ENCODE assay signal across 9 cellular contexts in genomic region chr14:76954791-76955190, GRCh38.
DNase-seq lines count a peak whose midpoint lies in the region; ATAC-seq and TF ChIP-seq lines count a peak whose summit lies in the region.
"Had no signal": no experiment of that assay in that cellular context is flagged by ENCODE, and none has a peak within 500 bp of the region (broad histone marks: within the 10 kb centered on the region; RNA-seq: fewer than 3 reads in every experiment).

No MANE protein-coding gene starts in this region.

- no peaks in the 10 kb centered on the region for H3K36me3 Mint-ChIP-seq in activated CD4-positive, alpha-beta memory T cell treated with anti-CD3 and anti-CD28 coated beads for 36 hours

- H3K4me3 Mint-ChIP-seq in activated CD4-positive, alpha-beta memory T cell treated with anti-CD3 and anti-CD28 coated beads for 36 hours, result no peak overlapping the region

- no peaks in the 10 kb centered on the region for H3K27me3 Mint-ChIP-seq in activated CD4-positive, alpha-beta memory T cell treated with anti-CD3 and anti-CD28 coated beads for 36 hours

- intact Hi-C loops in activated CD4-positive, alpha-beta memory T cell treated with anti-CD3 and anti-CD28 coated beads for 36 hours (cut with micrococcal nuclease), result loop anchor here (5.0 kb wide), 3 partner anchors 168 to 368 kb away; partner anchors contain the start of genes GSTZ1 and POMT2

- H3K27ac Mint-ChIP-seq in activated CD4-positive, alpha-beta memory T cell treated with anti-CD3 and anti-CD28 coated beads for 36 hours, result peak overlapping the region; percentile 99

- no peak overlapping the region for H3K9ac ChIP-seq in iPS-18a (ENCODE audit: low read length)

- POLR2A ChIA-PET in HEK293 (lab: Yijun Ruan, JAX), result no interaction called here
- POLR2A ChIA-PET in activated CD4-positive, alpha-beta memory T cell treated with anti-CD3 and anti-CD28 coated beads for 36 hours (lab: Charles Lee), result interaction anchor here (0.8 to 2.0 kb wide), 4 partner anchors 13 to 73 kb away, joined by 3 to 11 read pairs (median 4); no protein-coding TSS in a partner anchor

- peaks cover 23% of the 10 kb centered on the region for H3K4me1 ChIP-seq in HEK293 (ENCODE audit: control insufficient read depth, insufficient read depth, low read length)
- H3K4me1 ChIP-seq in iPS-18a (ENCODE audit: control insufficient read depth, low read depth, low read length), result peaks cover 28% of the 10 kb centered on the region

- no peaks in the 10 kb centered on the region for H3K9me3 Mint-ChIP-seq in activated CD4-positive, alpha-beta memory T cell treated with anti-CD3 and anti-CD28 coated beads for 36 hours

- H3K27me3 ChIP-seq in iPS-18a (ENCODE audit: control insufficient read depth, insufficient read depth, low read length), result no peaks in the 10 kb centered on the region

- CTCF ChIA-PET in HEK293 (lab: Yijun Ruan, JAX), result interaction anchor here (1.0 to 4.5 kb wide), 4 partner anchors 37 to 114 kb away, joined by 3 to 28 read pairs (median 12); no protein-coding TSS in a partner anchor
- CTCF ChIA-PET in activated CD4-positive, alpha-beta memory T cell treated with anti-CD3 and anti-CD28 coated beads for 36 hours (lab: Charles Lee), result interaction anchor here (1.2 to 4.5 kb wide), 6 partner anchors 12 to 78 kb away, joined by 3 to 26 read pairs (median 6); no protein-coding TSS in a partner anchor

- H3K4me3 ChIP-seq in HEK293 (ENCODE audit: low read depth, low read length) (no peak overlapping the region), iPS-18a (ENCODE audit: low read length) (no peak overlapping the region), skin epidermis (no peak overlapping the region)

- H3K36me3 ChIP-seq in HEK293 (ENCODE audit: control insufficient read depth in 2 of 2, insufficient read depth in 1 of 2, low read length in 2 of 2) (no peaks in the 10 kb centered on the region), iPS-18a (ENCODE audit: control insufficient read depth, low read depth, low read length) (no peaks in the 10 kb centered on the region)

- no peak for DNase-seq in activated CD4-positive, alpha-beta memory T cell treated with anti-CD3 and anti-CD28 coated beads for 36 hours
- no peak for DNase-seq in NCI-H345 (lab: John Stamatoyannopoulos, UW)
- DNase-seq in COR-L47 (lab: John Stamatoyannopoulos, UW), result no peak
- DNase-seq in omental fat pad (ENCODE audit: low spot score), result no peak
- DNase-seq: NCI-H187 had no signal

- TF ChIP-seq CTCF in HEK293 (tag by site-specific recombination; IDR thresholded peaks at IDR 0.05), result no peak
- no peak for TF ChIP-seq CTCF in omental fat pad (IDR thresholded peaks at IDR 0.05)

- peak overlapping the region; percentile 95; the same call in 1 of the 2 replicates for H3K27ac ChIP-seq in HEK293 (ENCODE audit: extremely low read depth, low read depth, low read length)
- peak overlapping the region; percentile 48 for H3K27ac ChIP-seq in iPS-18a (ENCODE audit: low read length)
- peak overlapping the region in 20 of 21 experiments; percentile 90 to 100 (median 92) for H3K27ac ChIP-seq in skin epidermis

- ATAC-seq in GM21390 (IDR thresholded peaks at IDR 0.05; ENCODE audit: unreplicated experiment) (no peak), omental fat pad (ENCODE audit: low FRiP score) (no peak)

- peaks cover 68% of the 10 kb centered on the region for H3K4me1 Mint-ChIP-seq in activated CD4-positive, alpha-beta memory T cell treated with anti-CD3 and anti-CD28 coated beads for 36 hours (ENCODE audit: low read depth)

- H3K9me3 ChIP-seq in HEK293 (ENCODE audit: control insufficient read depth, insufficient read depth, low read depth, low read length) (no peaks in the 10 kb centered on the region), iPS-18a (ENCODE audit: control insufficient read depth, low read depth, low read length) (no peaks in the 10 kb centered on the region)

TF ChIP-seq in HEK293, 187 proteins besides CTCF, POLR2A, EP300 and RAD21:
- TF ChIP-seq ZBTB10 (tag by site-specific recombination; IDR thresholded peaks at IDR 0.05) (no peak), ZBTB17 (tag by site-specific recombination; IDR thresholded peaks at IDR 0.05) (no peak), KLF1 (tag by site-specific recombination; IDR thresholded peaks at IDR 0.05) (no peak), ZNF768 (tag by site-specific recombination; IDR thresholded peaks at IDR 0.05) (no peak), ZNF580 (tag by site-specific recombination; IDR thresholded peaks at IDR 0.05) (no peak), ZNF202 (tag by site-specific recombination; IDR thresholded peaks at IDR 0.05; ENCODE audit: borderline replicate concordance) (no peak), BCL11B (tag by site-specific recombination; IDR thresholded peaks at IDR 0.05; ENCODE audit: low read depth) (no peak), ZNF776 (tag by site-specific recombination; IDR thresholded peaks at IDR 0.05; ENCODE audit: borderline replicate concordance) (no peak), ZNF37A (tag by site-specific recombination; IDR thresholded peaks at IDR 0.05) (no peak), ZNF16 (tag by site-specific recombination; IDR thresholded peaks at IDR 0.05; ENCODE audit: low read depth) (no peak), ZNF174 (tag by site-specific recombination; IDR thresholded peaks at IDR 0.05) (no peak), ZNF488 (tag by site-specific recombination; IDR thresholded peaks at IDR 0.05) (no peak), ZNF302 (tag by site-specific recombination; IDR thresholded peaks at IDR 0.05; ENCODE audit: low read depth) (no peak), SCRT1 (tag by site-specific recombination; IDR thresholded peaks at IDR 0.05; ENCODE audit: borderline replicate concordance) (no peak), ZNF777 (tag by site-specific recombination; IDR thresholded peaks at IDR 0.05; ENCODE audit: borderline replicate concordance) (no peak), ZNF138 (tag by site-specific recombination; IDR thresholded peaks at IDR 0.05; ENCODE audit: borderline replicate concordance) (no peak)
